16 cellular contexts compared by ENCODE assay signal in genomic region chr1:56797079-56797685, GRCh38. TPM values are rescaled to one million over a fixed set of nuclear protein-coding genes. Genes with fewer than 3 reads are reported as not detected.
DNase-seq lines count a peak whose midpoint lies in the region; ATAC-seq and TF ChIP-seq lines count a peak whose summit lies in the region.
"Had no signal": no experiment of that assay in that cellular context is flagged by ENCODE, and none has a peak within 500 bp of the region (broad histone marks: within the 10 kb centered on the region; RNA-seq: fewer than 3 reads in every experiment).

No MANE protein-coding gene starts in this region.

- H3K36me3 Mint-ChIP-seq in CD8-positive, alpha-beta memory T cell, result no peaks in the 10 kb centered on the region
- H3K36me3 Mint-ChIP-seq: natural killer cell had no signal

- no peak overlapping the region for H3K27ac Mint-ChIP-seq in CD8-positive, alpha-beta memory T cell
- H3K27ac Mint-ChIP-seq: natural killer cell had no signal

- TF ChIP-seq POLR2A in heart left ventricle (IDR thresholded peaks at IDR 0.05), result no peak

- H3K4me1 ChIP-seq in HEK293 (ENCODE audit: control insufficient read depth, insufficient read depth, low read length) (peaks cover 4% of the 10 kb centered on the region; the same call in 1 of the 2 replicates), heart left ventricle (peaks cover 0 to 35% (median 18%) of the 10 kb centered on the region in 12 donors), psoas muscle (peaks cover 24% of the 10 kb centered on the region)
- no peaks in the 10 kb centered on the region for H3K4me1 ChIP-seq in CD8-positive, alpha-beta memory T cell (ENCODE audit: insufficient read depth, low read length)
- H3K4me1 ChIP-seq: breast epithelium had no signal

- intact Hi-C loops in heart left ventricle (cut with DNase I) (no loop called here), psoas muscle (cut with DNase I) (no loop called here)

- H3K9me3 Mint-ChIP-seq in CD8-positive, alpha-beta memory T cell, result no peaks in the 10 kb centered on the region
- H3K9me3 Mint-ChIP-seq: natural killer cell had no signal

- DNase-seq in NCI-H2227 treated with DMSO at 0.1 percent for 48 hours (lab: John Stamatoyannopoulos, UW) (peak; percentile 89), heart left ventricle (peak; percentile 27 to 66 (median 43)), psoas muscle (peak in 1 of 2 donors; percentile 58), caudate nucleus (lab: John Stamatoyannopoulos, UW) (no peak), GM10248 (ENCODE audit: extremely low spot score) (no peak), GDM1 (lab: John Stamatoyannopoulos, UW) (no peak)
- DNase-seq in CD8-positive, alpha-beta memory T cell, result no peak
- DNase-seq: activated naive CD4-positive, alpha-beta T cell; natural killer cell; SK-N-SH had no signal

- POLR2A ChIA-PET in HEK293 (lab: Yijun Ruan, JAX) (no interaction called here), GM10248 (lab: Yijun Ruan, JAX) (no interaction called here)
- POLR2A ChIA-PET in CD8-positive, alpha-beta memory T cell (lab: Charles Lee), result no interaction called here

- ATAC-seq in heart left ventricle (peak; percentile 26 to 70 (median 62)), psoas muscle (peak in 3 of 4 donors; percentile 29 to 60 (median 58))
- ATAC-seq: natural killer cell had no signal

- no peaks in the 10 kb centered on the region for H3K4me1 Mint-ChIP-seq in CD8-positive, alpha-beta memory T cell
- H3K4me1 Mint-ChIP-seq: natural killer cell had no signal

- no peak for TF ChIP-seq CTCF in HEK293 (tag by site-specific recombination; IDR thresholded peaks at IDR 0.05)
- TF ChIP-seq CTCF in heart left ventricle (IDR thresholded peaks at IDR 0.05), result no peak
- TF ChIP-seq CTCF in psoas muscle (IDR thresholded peaks at IDR 0.05), result no peak
- TF ChIP-seq CTCF in GM10248 (IDR thresholded peaks at IDR 0.05; ENCODE audit: control extremely low read depth, extremely low read depth, low read depth, missing control alignments), result no peak

- no peak overlapping the region for H3K4me3 Mint-ChIP-seq in CD8-positive, alpha-beta memory T cell
- H3K4me3 Mint-ChIP-seq: natural killer cell had no signal

- H3K4me3 ChIP-seq in HEK293 (ENCODE audit: low read depth, low read length), result no peak overlapping the region
- no peak overlapping the region for H3K4me3 ChIP-seq in heart left ventricle
- H3K4me3 ChIP-seq in psoas muscle, result no peak overlapping the region
- H3K4me3 ChIP-seq in CD8-positive, alpha-beta memory T cell (ENCODE audit: low read length), result no peak overlapping the region
- H3K4me3 ChIP-seq: breast epithelium had no signal

- no peaks in the 10 kb centered on the region for H3K27me3 Mint-ChIP-seq in CD8-positive, alpha-beta memory T cell

- H3K27me3 ChIP-seq in heart left ventricle (no peaks in the 10 kb centered on the region), psoas muscle (ENCODE audit: insufficient read depth in 3 of 3, low read length in 2 of 3) (no peaks in the 10 kb centered on the region)
- H3K27me3 ChIP-seq in CD8-positive, alpha-beta memory T cell (ENCODE audit: insufficient read depth, low read length, poor library complexity, severe bottlenecking), result no peaks in the 10 kb centered on the region
- H3K27me3 ChIP-seq: breast epithelium had no signal

- CTCF ChIA-PET in HEK293 (lab: Yijun Ruan, JAX), result interaction anchor here (2.1 kb wide), 1 partner anchor 87 kb away, joined by 5 read pairs; no protein-coding TSS in a partner anchor
- CTCF ChIA-PET in GM10248 (lab: Yijun Ruan, JAX), result interaction anchor here (1.3 to 1.4 kb wide), 2 partner anchors 15 to 17 kb away, joined by 3 to 4 read pairs; no protein-coding TSS in a partner anchor
- CTCF ChIA-PET in CD8-positive, alpha-beta memory T cell (lab: Charles Lee), result no interaction called here

- WGBS in heart left ventricle, 4 donors, result 33 to 58% (median 50%) methylated on average over 4 to 5 of the region's 5 CpGs
- WGBS in psoas muscle, 3 donors, result 44 to 65% (median 48%) methylated on average over 5 of the region's 5 CpGs

- no peak overlapping the region for H3K27ac ChIP-seq in HEK293 (ENCODE audit: extremely low read depth, low read depth, low read length)
- H3K27ac ChIP-seq in heart left ventricle, result peak overlapping the region; percentile 61 to 94 (median 85)
- peak overlapping the region; percentile 75 for H3K27ac ChIP-seq in psoas muscle
- no peak overlapping the region for H3K27ac ChIP-seq in caudate nucleus (ENCODE audit: low read depth, low read length)
- no peak overlapping the region for H3K27ac ChIP-seq in CD8-positive, alpha-beta memory T cell (ENCODE audit: low read depth, low read length)
- H3K27ac ChIP-seq: breast epithelium, C4-2B had no signal

- no peaks in the 10 kb centered on the region for H3K36me3 ChIP-seq in HEK293 (ENCODE audit: control insufficient read depth in 2 of 2, insufficient read depth in 1 of 2, low read length in 2 of 2)
- H3K36me3 ChIP-seq in heart left ventricle, result no peaks in the 10 kb centered on the region
- no peaks in the 10 kb centered on the region for H3K36me3 ChIP-seq in psoas muscle (ENCODE audit: insufficient read depth in 1 of 2, low read depth in 1 of 2)
- H3K36me3 ChIP-seq in CD8-positive, alpha-beta memory T cell (ENCODE audit: insufficient read depth, low read length), result no peaks in the 10 kb centered on the region
- H3K36me3 ChIP-seq: breast epithelium had no signal

- no peaks in the 10 kb centered on the region for H3K9me3 ChIP-seq in HEK293 (ENCODE audit: control insufficient read depth, insufficient read depth, low read depth, low read length)
- no peaks in the 10 kb centered on the region for H3K9me3 ChIP-seq in heart left ventricle
- H3K9me3 ChIP-seq in psoas muscle, result no peaks in the 10 kb centered on the region
- H3K9me3 ChIP-seq in CD8-positive, alpha-beta memory T cell (ENCODE audit: low read length), result no peaks in the 10 kb centered on the region
- H3K9me3 ChIP-seq: breast epithelium, SK-N-SH had no signal

TF ChIP-seq in HEK293, 187 proteins besides CTCF, POLR2A, EP300 and RAD21:
- TF ChIP-seq ZIC2 (tag by site-specific recombination; IDR thresholded peaks at IDR 0.05) (peak; percentile 76), KLF1 (tag by site-specific recombination; IDR thresholded peaks at IDR 0.05) (peak; percentile 66), ZNF10 (tag by site-specific recombination; IDR thresholded peaks at IDR 0.05) (no peak)

RNA-seq across cellular contexts. Expression of gene FYB2, which starts 22.0 kb away (rescaled TPM):
- total RNA-seq in heart left ventricle (10 to 100 TPM in 3 of 9 donors, 1 to 10 TPM in 6; 4.9 to 14.5 (median 9.1) TPM), psoas muscle (1 to 10 TPM in 2 of 4 donors, under 1 TPM in 2; 0.67 to 1.3 (median 1.1) TPM)
- polyA plus RNA-seq in heart left ventricle (10 to 100 TPM in 1 of 2 donors, under 1 TPM in 1; 0.15 to 46.3 TPM), psoas muscle (1 to 10 TPM in 1 of 3 donors, under 1 TPM in 1, not detected in 1; 0.48 to 2.6 TPM)
- total RNA-seq in CD8-positive, alpha-beta memory T cell, result not detected
- not detected for polyA plus RNA-seq in CD8-positive, alpha-beta memory T cell
- total RNA-seq: activated CD8-positive, alpha-beta memory T cell treated with anti-CD3 and anti-CD28 coated beads for 36 hours; kidney epithelial cell; natural killer cell; subcutaneous adipose tissue had no signal
- polyA plus RNA-seq: SK-N-SH had no signal

RNA-seq across cellular contexts. Expression of gene C8A, which starts 57.4 kb away (rescaled TPM):
- total RNA-seq in heart left ventricle, result not detected
- polyA plus RNA-seq in heart left ventricle, result not detected
- not detected for total RNA-seq in psoas muscle
- polyA plus RNA-seq in psoas muscle, result not detected
- total RNA-seq in CD8-positive, alpha-beta memory T cell, result not detected
- not detected for polyA plus RNA-seq in CD8-positive, alpha-beta memory T cell
- total RNA-seq: activated CD8-positive, alpha-beta memory T cell treated with anti-CD3 and anti-CD28 coated beads for 36 hours; breast epithelium; kidney epithelial cell; natural killer cell; subcutaneous adipose tissue had no signal
- polyA plus RNA-seq: SK-N-SH had no signal

Comparison
In these comparisons a context has a peak if more than half of its experiments do, and no peak if none do; other contexts are left out.
1. H3K27ac ChIP-seq: peak in heart left ventricle (12 of 12) and psoas muscle (single experiment); none in HEK293 (single experiment), caudate nucleus (single experiment) and CD8-positive, alpha-beta memory T cell (single experiment).
2. DNase-seq: peak in NCI-H2227 treated with DMSO at 0.1 percent for 48 hours (single experiment) and heart left ventricle (5 of 5); none in caudate nucleus (0 of 61), GM10248 (single experiment), CD8-positive, alpha-beta memory T cell (0 of 5) and GDM1 (single experiment).